In genomic region chr6:20417819-20418218, GRCh38 we compare ENCODE assay signal across 11 cellular contexts. TPM values are rescaled to one million over a fixed set of nuclear protein-coding genes. Genes with fewer than 3 reads are reported as not detected.
A peak's percentile ranks its signal among the peaks of the same experiment; 100 is the strongest.
DNase-seq lines count a peak whose midpoint lies in the region; ATAC-seq and TF ChIP-seq lines count a peak whose summit lies in the region.
"Had no signal": no experiment of that assay in that cellular context is flagged by ENCODE, and none has a peak within 500 bp of the region (broad histone marks: within the 10 kb centered on the region; RNA-seq: fewer than 3 reads in every experiment).

No MANE protein-coding gene starts in this region.

- ATAC-seq in GM18511 (IDR thresholded peaks at IDR 0.05; ENCODE audit: unreplicated experiment), result peak; percentile 87
- ATAC-seq in GM21723 (IDR thresholded peaks at IDR 0.05; ENCODE audit: unreplicated experiment), result peak; percentile 66
- no peak for ATAC-seq in heart left ventricle

- H3K36me3 ChIP-seq in esophagus muscularis mucosa, result no peaks in the 10 kb centered on the region
- H3K36me3 ChIP-seq in heart left ventricle, result no peaks in the 10 kb centered on the region
- H3K36me3 ChIP-seq: breast epithelium had no signal

- H3K27ac ChIP-seq in esophagus muscularis mucosa (replicated peaks in 1 of 4), result no peak overlapping the region
- no peak overlapping the region for H3K27ac ChIP-seq in heart left ventricle
- H3K27ac ChIP-seq: breast epithelium, SK-N-MC had no signal

- peak; percentile 46 for DNase-seq in Jurkat, Clone E6-1 (ENCODE audit: low read depth, low spot score)
- DNase-seq in esophagus muscularis mucosa (ENCODE audit: extremely low spot score), result peak; percentile 64
- DNase-seq in ACHN, result no peak
- no peak for DNase-seq in SK-N-DZ (ENCODE audit: low spot score)
- no peak for DNase-seq in effector CD8-positive, alpha-beta T cell (lab: John Stamatoyannopoulos, UW)
- DNase-seq in heart left ventricle, result no peak
- DNase-seq: DMS153 had no signal

- no peak overlapping the region for H3K4me3 ChIP-seq in Jurkat, Clone E6-1 (ENCODE audit: low read length)
- H3K4me3 ChIP-seq in esophagus muscularis mucosa (no peak overlapping the region), heart left ventricle (no peak overlapping the region)
- H3K4me3 ChIP-seq: breast epithelium, SK-N-MC had no signal

- TF ChIP-seq EP300 in esophagus muscularis mucosa (IDR thresholded peaks at IDR 0.05), result no peak

- H3K4me1 ChIP-seq in esophagus muscularis mucosa (no peaks in the 10 kb centered on the region), heart left ventricle (peaks cover 0 to 63% (median 0%) of the 10 kb centered on the region in 12 donors)
- H3K4me1 ChIP-seq: breast epithelium had no signal

- TF ChIP-seq CTCF in esophagus muscularis mucosa (IDR thresholded peaks at IDR 0.05), result no peak
- no peak for TF ChIP-seq CTCF in heart left ventricle (IDR thresholded peaks at IDR 0.05)

- H3K27me3 ChIP-seq in esophagus muscularis mucosa, result no peaks in the 10 kb centered on the region
- no peaks in the 10 kb centered on the region for H3K27me3 ChIP-seq in heart left ventricle
- H3K27me3 ChIP-seq: breast epithelium had no signal

- no peak for TF ChIP-seq POLR2A in esophagus muscularis mucosa (IDR thresholded peaks at IDR 0.05; ENCODE audit: low read depth)
- TF ChIP-seq POLR2A in heart left ventricle (IDR thresholded peaks at IDR 0.05), result no peak

- in situ Hi-C loops in ACHN (cut with HindIII; ENCODE audit: low pct_ligation_motif_present, low pct_unique_long_range_greater_than_20kb, low sequenced_read_pairs), result no loop called here

- WGBS in esophagus muscularis mucosa, result 82% methylated on average over 6 of the region's 6 CpGs
- 73 to 91% (median 83%) methylated on average over 6 of the region's 6 CpGs for WGBS in heart left ventricle, 4 donors

- intact Hi-C loops in esophagus muscularis mucosa (cut with DNase I), result no loop called here
- intact Hi-C loops in heart left ventricle (cut with DNase I), result no loop called here

- H3K9me3 ChIP-seq in esophagus muscularis mucosa (peaks cover 0 to 11% (median 2%) of the 10 kb centered on the region in 4 donors), heart left ventricle (peaks cover 0 to 12% (median 0%) of the 10 kb centered on the region in 12 donors)
- H3K9me3 ChIP-seq: breast epithelium had no signal

RNA-seq across cellular contexts. Expression of gene E2F3, which starts 16.1 kb away (rescaled TPM):
- polyA plus RNA-seq in Jurkat, Clone E6-1 (2012; ENCODE audit: insufficient read depth, insufficient read length), result 24.1 TPM
- 1 to 10 TPM; 2.9 to 5.6 (median 4.2) TPM for total RNA-seq in esophagus muscularis mucosa
- polyA plus RNA-seq in SK-N-DZ (2014; cell fraction: cytosol; rRNA removed), result 18.2 and 24.1 TPM in 2 replicates
- 35.4 and 46.6 TPM in 2 replicates for polyA plus RNA-seq in SK-N-DZ (2014; cell fraction: nucleus; rRNA removed)
- total RNA-seq in heart left ventricle, result 10 to 100 TPM in 1 of 9 donors, 1 to 10 TPM in 8; 4.2 to 13.8 (median 6.8) TPM
- polyA plus RNA-seq in heart left ventricle, result 1 to 10 TPM; 2.7 to 5.6 TPM

Comparison
In these comparisons a context has a peak if more than half of its experiments do, and no peak if none do; other contexts are left out.
1. ATAC-seq: peak in GM18511 (single experiment) and GM21723 (single experiment); none in heart left ventricle (0 of 4).
2. DNase-seq: peak in Jurkat, Clone E6-1 (single experiment) and esophagus muscularis mucosa (single experiment); none in ACHN (single experiment), SK-N-DZ (single experiment), effector CD8-positive, alpha-beta T cell (single experiment) and heart left ventricle (0 of 5).